ENCODE assay signal across 20 cellular contexts in genomic region chr1:22849770-22850169, GRCh38.
"Had no signal": no experiment of that assay in that cellular context is flagged by ENCODE, and none has a peak within 500 bp of the region (broad histone marks: within the 10 kb centered on the region; RNA-seq: fewer than 3 reads in every experiment).

No MANE protein-coding gene starts in this region.

- DNase-seq: activated CD4-positive, alpha-beta T cell treated with anti-CD3 and anti-CD28 coated beads for 1 hour; activated CD8-positive, alpha-beta memory T cell treated with anti-CD3 and anti-CD28 coated beads, Interleukin-2, amount 50 U/mL, for 48 hours; activated naive CD4-positive, alpha-beta T cell treated with Interleukin-2 at 50 U/mL for 16 hours; activated naive CD8-positive, alpha-beta T cell treated with anti-CD3 and anti-CD28 coated beads for 36 hours; activated T-cell treated with anti-CD3 and anti-CD28 coated beads, Interleukin-2, amount 50 U/mL, for 48 hours; effector CD8-positive, alpha-beta T cell; foreskin melanocyte; kidney; left lung; naive thymus-derived CD8-positive, alpha-beta T cell; ovary; right cardiac atrium; stimulated activated CD4-positive, alpha-beta T cell treated with anti-CD3 and anti-CD28 coated beads, Interleukin-12 subunit alpha, Interleukin-12 subunit beta, amount 100 ng/mL, for 4 hours; stomach; T-helper 1 cell; T-helper 9 cell; testis had no signal

- H3K9me3 Mint-ChIP-seq: activated naive CD8-positive, alpha-beta T cell treated with anti-CD3 and anti-CD28 coated beads for 36 hours; naive thymus-derived CD8-positive, alpha-beta T cell had no signal

- H3K27ac Mint-ChIP-seq: activated naive CD8-positive, alpha-beta T cell treated with anti-CD3 and anti-CD28 coated beads for 36 hours; naive thymus-derived CD8-positive, alpha-beta T cell had no signal

- H3K4me3 ChIP-seq: left lung, lung, ovary, stomach, testis, upper lobe of left lung had no signal

- H3K9me3 ChIP-seq: left lung, neutrophil, ovary, stomach, testis, upper lobe of left lung had no signal

- H3K4me3 Mint-ChIP-seq: activated naive CD8-positive, alpha-beta T cell treated with anti-CD3 and anti-CD28 coated beads for 36 hours; naive thymus-derived CD8-positive, alpha-beta T cell had no signal

- H3K36me3 ChIP-seq: left lung, neutrophil, ovary, stomach, upper lobe of left lung had no signal

- H3K4me1 ChIP-seq: left lung, stomach, testis, upper lobe of left lung had no signal

- H3K27ac ChIP-seq: left lung, neutrophil, ovary, stomach, testis, upper lobe of left lung had no signal

- ATAC-seq: naive thymus-derived CD8-positive, alpha-beta T cell; right cardiac atrium had no signal

- H3K27me3 ChIP-seq: ovary, testis, upper lobe of left lung had no signal

- H3K36me3 Mint-ChIP-seq: activated naive CD8-positive, alpha-beta T cell treated with anti-CD3 and anti-CD28 coated beads for 36 hours; naive thymus-derived CD8-positive, alpha-beta T cell had no signal

- H3K4me1 Mint-ChIP-seq: activated naive CD8-positive, alpha-beta T cell treated with anti-CD3 and anti-CD28 coated beads for 36 hours had no signal
